18 cellular contexts compared by ENCODE assay signal in genomic region chr7:112131016-112131415, GRCh38.
DNase-seq lines count a peak whose midpoint lies in the region; ATAC-seq, FAIRE-seq and TF ChIP-seq lines count a peak whose summit lies in the region.
"Had no signal": no experiment of that assay in that cellular context is flagged by ENCODE, and none has a peak within 500 bp of the region (broad histone marks: within the 10 kb centered on the region; RNA-seq: fewer than 3 reads in every experiment).

No MANE protein-coding gene starts in this region.

- H3K4me2 ChIP-seq in GM23338 (no peak overlapping the region), trophoblast cell (ENCODE audit: low read length) (no peak overlapping the region), HepG2 (ENCODE audit: low read depth, low read length) (no peak overlapping the region), PC-3 (ENCODE audit: low read length) (no peak overlapping the region)

- H3K14ac ChIP-seq in trophoblast cell (ENCODE audit: low read length), result no peak overlapping the region

- no peak for TF ChIP-seq RAD21 in HepG2 (CRISPR knock-in tag; IDR thresholded peaks at IDR 0.05)

- H3K79me2 ChIP-seq in GM23338 (replicated peaks; ENCODE audit: insufficient read depth) (peaks cover 66% of the 10 kb centered on the region), trophoblast cell (ENCODE audit: control insufficient read depth, insufficient read depth, low read length, poor library complexity) (no peaks in the 10 kb centered on the region), HepG2 (ENCODE audit: insufficient read depth, low read length) (peaks cover 24% of the 10 kb centered on the region), PC-3 (ENCODE audit: low read length) (peaks cover 54% of the 10 kb centered on the region)

- H3K9ac ChIP-seq in trophoblast cell (ENCODE audit: low read length) (no peak overlapping the region), HepG2 (ENCODE audit: insufficient read depth, low read depth, low read length) (no peak overlapping the region), PC-3 (ENCODE audit: low read length) (no peak overlapping the region)

- H3K9me3 ChIP-seq in trophoblast cell (ENCODE audit: insufficient read depth, low read depth, low read length) (no peaks in the 10 kb centered on the region), HepG2 (ENCODE audit: low read length) (no peaks in the 10 kb centered on the region), PC-3 (ENCODE audit: low read length) (no peaks in the 10 kb centered on the region)

- H2BK12ac ChIP-seq in trophoblast cell (ENCODE audit: low read length), result no peak overlapping the region

- no peak overlapping the region for H2BK5ac ChIP-seq in trophoblast cell (ENCODE audit: low read depth, low read length, poor library complexity)

- peaks cover 40% of the 10 kb centered on the region for H3K4me1 ChIP-seq in GM23338 (ENCODE audit: insufficient read depth)
- peaks cover 2 to 5% of the 10 kb centered on the region in 2 experiments for H3K4me1 ChIP-seq in trophoblast cell (ENCODE audit: control insufficient read depth in 1 of 2, insufficient read depth in 2 of 2, low read length in 2 of 2)
- H3K4me1 ChIP-seq in HepG2 (ENCODE audit: insufficient read depth, low read length), result peaks cover 45% of the 10 kb centered on the region
- peaks cover 24% of the 10 kb centered on the region for H3K4me1 ChIP-seq in PC-3 (ENCODE audit: insufficient read depth, low read length)

- peak overlapping the region; percentile 86 for H2AK5ac ChIP-seq in trophoblast cell (ENCODE audit: low read length)

- no peak for TF ChIP-seq POLR2A in HepG2 (IDR thresholded peaks at IDR 0.05; ENCODE audit: insufficient read depth in 1 of 2, low read depth in 2 of 2, low read length in 2 of 2)

- no peak overlapping the region for H4K91ac ChIP-seq in trophoblast cell (ENCODE audit: low read depth, low read length)

- no peak overlapping the region for H3K23ac ChIP-seq in trophoblast cell (ENCODE audit: low read length)

- ATAC-seq in GM23338, result no peak
- ATAC-seq in HepG2, result no peak
- no peak for ATAC-seq in GM21737 (IDR thresholded peaks at IDR 0.05; ENCODE audit: unreplicated experiment)
- no peak for ATAC-seq in PC-3
- ATAC-seq: activated CD8-positive, alpha-beta T cell treated with anti-CD3 and anti-CD28 coated beads for 36 hours; activated T-cell treated with anti-CD3 and anti-CD28 coated beads, Interleukin-2, amount 50 U/mL, for 4 hours; CD8-positive, alpha-beta T cell; left lobe of liver; sciatic nerve had no signal

- H3K27ac ChIP-seq in GM23338 (ENCODE audit: low read depth) (no peak overlapping the region), caudate nucleus (ENCODE audit: low read depth, low read length) (peak overlapping the region; percentile 46), trophoblast cell (ENCODE audit: low read depth, low read length) (no peak overlapping the region), HepG2 (ENCODE audit: extremely low read length, insufficient read depth, low read length) (no peak overlapping the region), PC-3 (ENCODE audit: low read length) (no peak overlapping the region)

- no peak overlapping the region for H3K18ac ChIP-seq in trophoblast cell (ENCODE audit: low read length)

- H3K4ac ChIP-seq in trophoblast cell (ENCODE audit: low read depth, low read length), result no peak overlapping the region

- CTCF ChIA-PET in HepG2 (lab: Yijun Ruan, JAX; ENCODE audit: low intra/inter-chr PET ratio, low total read pairs) (no interaction called here), PC-3 (lab: Charles Lee) (no interaction called here)

- POLR2A ChIA-PET in HepG2 (lab: Yijun Ruan, JAX), result no interaction called here
- POLR2A ChIA-PET in PC-3 (lab: Charles Lee; ENCODE audit: unreplicated experiment), result no interaction called here

- in situ Hi-C loops in HepG2 (cut with HindIII; ENCODE audit: extremely low pct_ligation_motif_present, low pct_unique_long_range_greater_than_20kb), result no loop called here

- no peak for DNase-seq in GM23338 (ENCODE audit: low spot score)
- peak; percentile 76 for DNase-seq in NCI-H187 treated with DMSO at 0.1 percent for 48 hours (lab: John Stamatoyannopoulos, UW)
- DNase-seq in caudate nucleus (lab: John Stamatoyannopoulos, UW), result no peak
- DNase-seq in trophoblast cell, result no peak
- DNase-seq in HepG2 (ENCODE audit: low spot score), result no peak
- no peak for DNase-seq in stimulated activated CD4-positive, alpha-beta T cell treated with anti-CD3 and anti-CD28 coated beads, Interleukin-4, amount 100 ng/mL, for 4 hours
- DNase-seq in PC-3, result no peak
- DNase-seq: activated CD8-positive, alpha-beta T cell treated with anti-CD3 and anti-CD28 coated beads for 36 hours; activated T-cell treated with anti-CD3 and anti-CD28 coated beads, Interleukin-2, amount 50 U/mL, for 4 hours; CD8-positive, alpha-beta T cell; foreskin melanocyte; HCEC 1CT; NCI-H2107 had no signal

- peak overlapping the region; percentile 9; the same call in 1 of the 2 replicates for H3K27ac Mint-ChIP-seq in GM23338
- H3K27ac Mint-ChIP-seq: activated CD8-positive, alpha-beta T cell treated with anti-CD3 and anti-CD28 coated beads for 36 hours; activated naive CD4-positive, alpha-beta T cell treated with anti-CD3 and anti-CD28 coated beads, Interleukin-2, amount 50 U/mL, for 24 hours; CD8-positive, alpha-beta T cell had no signal

- H3K4me3 Mint-ChIP-seq in GM23338, result no peak overlapping the region
- H3K4me3 Mint-ChIP-seq: activated CD8-positive, alpha-beta T cell treated with anti-CD3 and anti-CD28 coated beads for 36 hours; activated naive CD4-positive, alpha-beta T cell treated with anti-CD3 and anti-CD28 coated beads, Interleukin-2, amount 50 U/mL, for 24 hours; activated T-cell treated with anti-CD3 and anti-CD28 coated beads, Interleukin-2, amount 50 U/mL, for 4 hours; CD8-positive, alpha-beta T cell had no signal

- H3K9me2 ChIP-seq in GM23338 (ENCODE audit: insufficient read depth) (no peaks in the 10 kb centered on the region), PC-3 (replicated peaks; ENCODE audit: low read length) (no peaks in the 10 kb centered on the region)

- no CpG with 5 or more reads among the region's 7 CpGs for whole genome bisulfite sequencing in trophoblast cell (ENCODE audit: extremely low coverage, insufficient coverage, insufficient read length)
- WGBS in HepG2 (ENCODE audit: low lambda C conversion rate), result 90% methylated on average over 7 of the region's 7 CpGs

- intact Hi-C loops in HepG2 (cut with micrococcal nuclease; ENCODE audit: unreplicated experiment) (no loop called here), PC-3 (cut with micrococcal nuclease) (no loop called here)

- no peaks in the 10 kb centered on the region; the same call in 1 of the 2 replicates for H4K20me1 ChIP-seq in GM23338 (replicated peaks; ENCODE audit: insufficient read depth)
- H4K20me1 ChIP-seq in HepG2 (ENCODE audit: insufficient read depth, low read length), result no peaks in the 10 kb centered on the region
- no peaks in the 10 kb centered on the region for H4K20me1 ChIP-seq in PC-3 (ENCODE audit: low read length)

- H3F3A ChIP-seq in GM23338 (replicated peaks; ENCODE audit: low read depth), result no peaks in the 10 kb centered on the region
- H3F3A ChIP-seq in PC-3 (ENCODE audit: low read length, unreplicated experiment), result no peaks in the 10 kb centered on the region

- H4K8ac ChIP-seq in trophoblast cell (ENCODE audit: low read depth, low read length), result no peak overlapping the region

- no peak overlapping the region for H2AFZ ChIP-seq in GM23338
- H2AFZ ChIP-seq in trophoblast cell (ENCODE audit: insufficient read depth, low read length, poor library complexity), result no peak overlapping the region
- H2AFZ ChIP-seq in HepG2 (ENCODE audit: low read length), result no peak overlapping the region
- no peak overlapping the region for H2AFZ ChIP-seq in PC-3 (ENCODE audit: low read length)

- H3K27me3 ChIP-seq in GM23338 (ENCODE audit: insufficient read depth) (no peaks in the 10 kb centered on the region), trophoblast cell (ENCODE audit: insufficient read depth, low read length) (no peaks in the 10 kb centered on the region), HepG2 (ENCODE audit: control insufficient read depth in 1 of 2, insufficient read depth in 2 of 2, low read length in 2 of 2) (no peaks in the 10 kb centered on the region), PC-3 (ENCODE audit: low read length) (no peaks in the 10 kb centered on the region)

- H3K4me1 Mint-ChIP-seq in GM23338, result peaks cover 62% of the 10 kb centered on the region
- H3K4me1 Mint-ChIP-seq: activated naive CD4-positive, alpha-beta T cell treated with anti-CD3 and anti-CD28 coated beads, Interleukin-2, amount 50 U/mL, for 24 hours had no signal

- no peak for TF ChIP-seq EP300 in HepG2 (IDR thresholded peaks at IDR 0.05; ENCODE audit: low read depth in 2 of 2, low read length in 2 of 2)
- TF ChIP-seq EP300 in HepG2 (CRISPR knock-in tag; IDR thresholded peaks at IDR 0.05; ENCODE audit: borderline replicate concordance), result no peak

- H3K27me3 Mint-ChIP-seq in GM23338 (ENCODE audit: insufficient read depth, low read depth, poor library complexity), result peaks cover 2% of the 10 kb centered on the region

- FAIRE-seq in HepG2 (lab: Jason Lieb, UNC), result no peak

- no TSS peak for BruUV-seq in HepG2 (replicated peaks; lab: Mats Ljungman, UMichigan)
- no TSS peak for BruUV-seq in PC-3 (replicated peaks; lab: Mats Ljungman, UMichigan)

- 0 out of 3 replicates have a peak, but pooled peaks cover 3% of the 10 kb centered on the region for H3K9me3 Mint-ChIP-seq in GM23338
- H3K9me3 Mint-ChIP-seq: activated CD8-positive, alpha-beta T cell treated with anti-CD3 and anti-CD28 coated beads for 36 hours; activated naive CD4-positive, alpha-beta T cell treated with anti-CD3 and anti-CD28 coated beads, Interleukin-2, amount 50 U/mL, for 24 hours; activated T-cell treated with anti-CD3 and anti-CD28 coated beads, Interleukin-2, amount 50 U/mL, for 4 hours; CD8-positive, alpha-beta T cell had no signal

- TF ChIP-seq CTCF in GM23338 (conservative IDR thresholded peaks at IDR 0.05; ENCODE audit: low read depth in 2 of 2), result no peak
- no peak for TF ChIP-seq CTCF in HepG2 (CRISPR knock-in tag; IDR thresholded peaks at IDR 0.05)
- TF ChIP-seq CTCF in PC-3 (conservative IDR thresholded peaks at IDR 0.05; ENCODE audit: low read depth, low read length), result no peak

- no peak overlapping the region for H4K12ac ChIP-seq in trophoblast cell (ENCODE audit: low read depth, low read length)

- no peak overlapping the region for H2BK120ac ChIP-seq in trophoblast cell (ENCODE audit: insufficient read depth, low read length, poor library complexity)

- H3K36me3 ChIP-seq in GM23338 (ENCODE audit: insufficient read depth) (no peaks in the 10 kb centered on the region), trophoblast cell (ENCODE audit: control insufficient read depth in 1 of 2, insufficient read depth in 2 of 2, low read length in 2 of 2) (no peaks in the 10 kb centered on the region), HepG2 (replicated peaks in 1 of 2; ENCODE audit: control insufficient read depth in 1 of 2, insufficient read depth in 2 of 2, low read length in 2 of 2) (no peaks in the 10 kb centered on the region), PC-3 (ENCODE audit: low read depth, low read length) (no peaks in the 10 kb centered on the region)

- peaks cover 7% of the 10 kb centered on the region for H3K36me3 Mint-ChIP-seq in GM23338 (ENCODE audit: low read depth)
- H3K36me3 Mint-ChIP-seq: activated naive CD4-positive, alpha-beta T cell treated with anti-CD3 and anti-CD28 coated beads, Interleukin-2, amount 50 U/mL, for 24 hours; CD8-positive, alpha-beta T cell had no signal

- no peak overlapping the region for H3K4me3 ChIP-seq in GM23338
- no peak overlapping the region for H3K4me3 ChIP-seq in trophoblast cell (ENCODE audit: low read depth, low read length)
- no peak overlapping the region for H3K4me3 ChIP-seq in HepG2 (replicated peaks in 1 of 3; ENCODE audit: insufficient read depth in 1 of 3, low read depth in 2 of 3, low read length in 3 of 3)
- H3K4me3 ChIP-seq in PC-3 (ENCODE audit: low read length), result no peak overlapping the region
- H3K4me3 ChIP-seq: coronary artery had no signal

- no peaks in the 10 kb centered on the region for H3K79me1 ChIP-seq in trophoblast cell (ENCODE audit: low read length)
